Comparison of ENCODE assay signal across 9 cellular contexts in genomic region chr6:18136260-18136659, GRCh38. TPM values are rescaled to one million over a fixed set of nuclear protein-coding genes. Genes with fewer than 3 reads are reported as not detected.
"Had no signal": no experiment of that assay in that cellular context is flagged by ENCODE, and none has a peak within 500 bp of the region (broad histone marks: within the 10 kb centered on the region; RNA-seq: fewer than 3 reads in every experiment).

No MANE protein-coding gene starts in this region.

- ATAC-seq: HCT116, K562 had no signal

- H3K9me3 Mint-ChIP-seq: HFFc6 had no signal

- H3K27ac ChIP-seq: GM23248, HL-60 had no signal

- H3K4me3 Mint-ChIP-seq: HFFc6 had no signal

- DNase-seq: GM23248, GOT3, H7, HFFc6, IMR-90 had no signal

- H2AFZ ChIP-seq: GM23248 had no signal

- H3K27ac Mint-ChIP-seq: HFFc6 had no signal

- H3K4me3 ChIP-seq: GM23248, HAP-1, K562 had no signal

- H3K9me3 ChIP-seq: HAP-1 had no signal

- H3K4me1 ChIP-seq: HAP-1 had no signal

RNA-seq across cellular contexts. Expression of gene NHLRC1, which starts 13.8 kb away (rescaled TPM):
- total RNA-seq: K562 had no signal
- polyA plus RNA-seq: K562 had no signal
